Comparison of ENCODE assay signal across 2 cellular contexts in the genomic region with DNA sequence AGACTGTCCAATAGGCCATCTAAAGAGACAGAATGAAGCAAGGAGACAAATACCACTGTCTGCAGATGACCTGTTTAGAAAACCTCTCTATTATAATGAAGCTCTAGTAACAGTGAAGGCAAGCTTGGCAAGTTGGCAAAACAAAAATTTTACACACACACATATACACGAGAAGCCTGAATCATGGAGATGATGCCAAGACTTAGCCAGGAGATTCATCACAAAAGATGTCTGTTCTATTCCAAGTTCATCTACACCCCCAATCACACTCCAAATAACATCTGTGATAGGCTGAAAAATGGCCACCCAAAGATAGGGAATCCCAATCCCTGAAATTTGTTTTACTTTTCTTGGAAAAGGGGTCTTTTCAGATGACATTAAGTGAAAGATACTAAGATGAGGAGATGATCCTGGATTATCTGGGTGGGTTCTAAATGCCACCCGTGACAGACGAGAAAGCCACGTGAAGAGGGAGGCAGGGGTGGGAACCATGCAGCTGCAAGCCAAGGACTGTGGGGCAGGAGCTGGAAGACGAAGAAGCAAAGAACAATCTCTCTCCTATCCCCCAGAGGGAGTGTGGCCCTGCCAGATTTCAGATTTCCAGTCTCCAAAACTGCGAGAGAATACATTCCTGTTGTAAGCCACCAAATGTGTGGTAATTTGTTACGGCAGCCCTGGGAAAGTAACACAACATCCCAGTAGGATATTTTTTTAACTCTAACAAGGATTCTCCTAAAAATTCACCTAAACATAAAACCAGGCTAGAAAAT.
TF ChIP-seq lines count a peak whose summit lies in the region.

No MANE protein-coding gene starts in this region.

TF ChIP-seq in HepG2, 621 proteins besides CTCF, POLR2A, EP300 and RAD21:
- TF ChIP-seq SMYD3 (CRISPR knock-in tag; IDR thresholded peaks at IDR 0.05) (no peak), NR2C2 (CRISPR knock-in tag; IDR thresholded peaks at IDR 0.05; ENCODE audit: borderline replicate concordance) (no peak), SMAD3 (CRISPR knock-in tag; IDR thresholded peaks at IDR 0.05) (no peak), U2AF1 (optimal IDR thresholded peaks at IDR 0.05; ENCODE audit: low read depth, low read length) (no peak), ZNF703 (CRISPR knock-in tag; IDR thresholded peaks at IDR 0.05; ENCODE audit: borderline replicate concordance) (no peak), CREB1 (IDR thresholded peaks at IDR 0.05) (no peak), CREB1 (CRISPR knock-in tag; IDR thresholded peaks at IDR 0.05) (no peak), PAF1 (CRISPR knock-in tag; IDR thresholded peaks at IDR 0.05) (no peak), ZFP1 (CRISPR knock-in tag; IDR thresholded peaks at IDR 0.05) (no peak), MAZ (IDR thresholded peaks at IDR 0.05; ENCODE audit: borderline replicate concordance, low read depth, low read length) (no peak), MAZ (CRISPR knock-in tag; IDR thresholded peaks at IDR 0.05; ENCODE audit: low read depth) (no peak), RAD51 (IDR thresholded peaks at IDR 0.05; ENCODE audit: borderline replicate concordance) (no peak)
- TF ChIP-seq, protein P1, sequence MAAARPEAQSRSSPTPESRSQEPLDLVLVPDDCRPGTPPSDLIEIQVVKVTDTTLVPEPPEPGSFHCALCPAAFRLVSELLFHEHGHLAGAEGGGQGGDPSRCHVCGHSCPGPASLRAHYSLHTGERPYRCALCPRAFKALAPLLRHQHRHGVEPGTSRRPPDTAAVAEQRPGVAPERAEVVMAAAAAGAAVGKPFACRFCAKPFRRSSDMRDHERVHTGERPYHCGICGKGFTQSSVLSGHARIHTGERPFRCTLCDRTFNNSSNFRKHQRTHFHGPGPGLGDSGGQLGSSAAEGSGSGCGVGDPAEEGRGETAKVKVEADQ (CRISPR knock-in tag; IDR thresholded peaks at IDR 0.05; ENCODE audit: borderline replicate concordance), result no peak

TF ChIP-seq in K562, 482 proteins besides CTCF, POLR2A, EP300 and RAD21:
- TF ChIP-seq ESRRA (IDR thresholded peaks at IDR 0.05; ENCODE audit: borderline replicate concordance, low read depth), result no peak
- no peak for TF ChIP-seq RHOXF2B (CRISPR knock-in tag; conservative IDR thresholded peaks at IDR 0.05)
- no peak for TF ChIP-seq RBM34 (IDR thresholded peaks at IDR 0.05; ENCODE audit: borderline replicate concordance, insufficient read depth, low read length)
- TF ChIP-seq FOXP1 (CRISPR knock-in tag; IDR thresholded peaks at IDR 0.05), result no peak
- no peak for TF ChIP-seq POLR2H (tag; IDR thresholded peaks at IDR 0.05; ENCODE audit: low read depth)
- no peak for TF ChIP-seq GTF2E2 (tag; IDR thresholded peaks at IDR 0.05)
- no peak for TF ChIP-seq MCM5 (IDR thresholded peaks at IDR 0.05; ENCODE audit: low read depth)
- no peak for TF ChIP-seq WHSC1 (IDR thresholded peaks at IDR 0.05; ENCODE audit: low read length)
- no peak for TF ChIP-seq TAL1 (IDR thresholded peaks at IDR 0.05)
- TF ChIP-seq ATF1 (CRISPR knock-in tag; IDR thresholded peaks at IDR 0.05), result no peak
- TF ChIP-seq ATF1 (tag; IDR thresholded peaks at IDR 0.05), result no peak
- TF ChIP-seq, protein P2, sequence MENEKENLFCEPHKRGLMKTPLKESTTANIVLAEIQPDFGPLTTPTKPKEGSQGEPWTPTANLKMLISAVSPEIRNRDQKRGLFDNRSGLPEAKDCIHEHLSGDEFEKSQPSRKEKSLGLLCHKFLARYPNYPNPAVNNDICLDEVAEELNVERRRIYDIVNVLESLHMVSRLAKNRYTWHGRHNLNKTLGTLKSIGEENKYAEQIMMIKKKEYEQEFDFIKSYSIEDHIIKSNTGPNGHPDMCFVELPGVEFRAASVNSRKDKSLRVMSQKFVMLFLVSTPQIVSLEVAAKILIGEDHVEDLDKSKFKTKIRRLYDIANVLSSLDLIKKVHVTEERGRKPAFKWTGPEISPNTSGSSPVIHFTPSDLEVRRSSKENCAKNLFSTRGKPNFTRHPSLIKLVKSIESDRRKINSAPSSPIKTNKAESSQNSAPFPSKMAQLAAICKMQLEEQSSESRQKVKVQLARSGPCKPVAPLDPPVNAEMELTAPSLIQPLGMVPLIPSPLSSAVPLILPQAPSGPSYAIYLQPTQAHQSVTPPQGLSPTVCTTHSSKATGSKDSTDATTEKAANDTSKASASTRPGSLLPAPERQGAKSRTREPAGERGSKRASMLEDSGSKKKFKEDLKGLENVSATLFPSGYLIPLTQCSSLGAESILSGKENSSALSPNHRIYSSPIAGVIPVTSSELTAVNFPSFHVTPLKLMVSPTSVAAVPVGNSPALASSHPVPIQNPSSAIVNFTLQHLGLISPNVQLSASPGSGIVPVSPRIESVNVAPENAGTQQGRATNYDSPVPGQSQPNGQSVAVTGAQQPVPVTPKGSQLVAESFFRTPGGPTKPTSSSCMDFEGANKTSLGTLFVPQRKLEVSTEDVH (IDR thresholded peaks at IDR 0.05; ENCODE audit: low read depth, partially characterized antibody), result no peak
- no peak for TF ChIP-seq KDM5B (IDR thresholded peaks at IDR 0.05; ENCODE audit: insufficient replicate concordance, low read depth, low read length)
- TF ChIP-seq, protein P3, sequence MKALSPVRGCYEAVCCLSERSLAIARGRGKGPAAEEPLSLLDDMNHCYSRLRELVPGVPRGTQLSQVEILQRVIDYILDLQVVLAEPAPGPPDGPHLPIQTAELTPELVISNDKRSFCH (CRISPR knock-in tag; IDR thresholded peaks at IDR 0.05), result no peak
- TF ChIP-seq, protein P3 (tag; IDR thresholded peaks at IDR 0.05), result no peak
- TF ChIP-seq, protein P4, sequence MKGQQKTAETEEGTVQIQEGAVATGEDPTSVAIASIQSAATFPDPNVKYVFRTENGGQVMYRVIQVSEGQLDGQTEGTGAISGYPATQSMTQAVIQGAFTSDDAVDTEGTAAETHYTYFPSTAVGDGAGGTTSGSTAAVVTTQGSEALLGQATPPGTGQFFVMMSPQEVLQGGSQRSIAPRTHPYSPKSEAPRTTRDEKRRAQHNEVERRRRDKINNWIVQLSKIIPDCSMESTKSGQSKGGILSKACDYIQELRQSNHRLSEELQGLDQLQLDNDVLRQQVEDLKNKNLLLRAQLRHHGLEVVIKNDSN (CRISPR knock-in tag; IDR thresholded peaks at IDR 0.05), result no peak
- TF ChIP-seq DPF2 (IDR thresholded peaks at IDR 0.05), result no peak
- TF ChIP-seq, protein P5, sequence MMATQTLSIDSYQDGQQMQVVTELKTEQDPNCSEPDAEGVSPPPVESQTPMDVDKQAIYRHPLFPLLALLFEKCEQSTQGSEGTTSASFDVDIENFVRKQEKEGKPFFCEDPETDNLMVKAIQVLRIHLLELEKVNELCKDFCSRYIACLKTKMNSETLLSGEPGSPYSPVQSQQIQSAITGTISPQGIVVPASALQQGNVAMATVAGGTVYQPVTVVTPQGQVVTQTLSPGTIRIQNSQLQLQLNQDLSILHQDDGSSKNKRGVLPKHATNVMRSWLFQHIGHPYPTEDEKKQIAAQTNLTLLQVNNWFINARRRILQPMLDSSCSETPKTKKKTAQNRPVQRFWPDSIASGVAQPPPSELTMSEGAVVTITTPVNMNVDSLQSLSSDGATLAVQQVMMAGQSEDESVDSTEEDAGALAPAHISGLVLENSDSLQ (IDR thresholded peaks at IDR 0.05), result no peak
